In genomic region chr1:209751627-209752231, GRCh38 we compare ENCODE assay signal across 9 cellular contexts. TPM values are rescaled to one million over a fixed set of nuclear protein-coding genes. Genes with fewer than 3 reads are reported as not detected.
DNase-seq lines count a peak whose midpoint lies in the region; ATAC-seq and TF ChIP-seq lines count a peak whose summit lies in the region.
"Had no signal": no experiment of that assay in that cellular context is flagged by ENCODE, and none has a peak within 500 bp of the region (broad histone marks: within the 10 kb centered on the region; RNA-seq: fewer than 3 reads in every experiment).

No MANE protein-coding gene starts in this region.

- TF ChIP-seq CTCF in uterus (IDR thresholded peaks at IDR 0.05) = no peak

- intact Hi-C loops in naive thymus-derived CD4-positive, alpha-beta T cell (cut with micrococcal nuclease) = loop anchor here in 1 of 2 donors (1.0 to 10.0 kb wide), 2 partner anchors 33 to 1503 kb away; partner anchors contain the start of genes C1orf74 and RCOR3
- intact Hi-C loops in uterus (cut with DNase I; ENCODE audit: low total_unique reads) = no loop called here

- H3K27me3 Mint-ChIP-seq in naive thymus-derived CD4-positive, alpha-beta T cell = no peaks in the 10 kb centered on the region

- H3K36me3 ChIP-seq in KOPT-K1 (ENCODE audit: insufficient read depth, low read length) (no peaks in the 10 kb centered on the region), uterus (no peaks in the 10 kb centered on the region)
- H3K36me3 ChIP-seq in naive thymus-derived CD4-positive, alpha-beta T cell (ENCODE audit: control insufficient read depth in 2 of 3, insufficient read depth in 3 of 3, low read length in 3 of 3) = no peaks in the 10 kb centered on the region

- peaks cover 57 to 85% (median 77%) of the 10 kb centered on the region in 7 donors for H3K4me1 Mint-ChIP-seq in naive thymus-derived CD4-positive, alpha-beta T cell

- H3K9me3 Mint-ChIP-seq in naive thymus-derived CD4-positive, alpha-beta T cell = no peaks in the 10 kb centered on the region

- peak; percentile 45 for ATAC-seq in GM18861 (IDR thresholded peaks at IDR 0.05; ENCODE audit: unreplicated experiment)
- peak; percentile 41 for ATAC-seq in GM21825 (IDR thresholded peaks at IDR 0.05; ENCODE audit: unreplicated experiment)
- ATAC-seq in naive thymus-derived CD4-positive, alpha-beta T cell = no peak

- no peaks in the 10 kb centered on the region for H3K27me3 ChIP-seq in naive thymus-derived CD4-positive, alpha-beta T cell (ENCODE audit: control insufficient read depth in 2 of 2, insufficient read depth in 2 of 2, low read length in 2 of 2)
- no peaks in the 10 kb centered on the region for H3K27me3 ChIP-seq in uterus

- peaks cover 55 to 59% of the 10 kb centered on the region in 2 donors for H3K4me1 ChIP-seq in naive thymus-derived CD4-positive, alpha-beta T cell (ENCODE audit: control insufficient read depth in 2 of 2, insufficient read depth in 2 of 2, low read length in 2 of 2)
- no peaks in the 10 kb centered on the region for H3K4me1 ChIP-seq in uterus

- H3K4me3 Mint-ChIP-seq in naive thymus-derived CD4-positive, alpha-beta T cell = peak overlapping the region; percentile 53 to 93 (median 74)

- H3K27ac ChIP-seq in KOPT-K1 (ENCODE audit: low read depth, low read length, poor library complexity, severe bottlenecking) (peak overlapping the region; percentile 48), uterus (no peak overlapping the region)
- peak overlapping the region; percentile 69 for H3K27ac ChIP-seq in naive thymus-derived CD4-positive, alpha-beta T cell (ENCODE audit: low read depth, low read length)

- POLR2A ChIA-PET in naive thymus-derived CD4-positive, alpha-beta T cell (lab: Charles Lee) = interaction anchor here (0.9 to 37.2 kb wide), 4 partner anchors 9 to 28 kb away, joined by 3 to 1558 read pairs (median 24); partner anchors contain the start of gene C1orf74

- H3K4me3 ChIP-seq in naive thymus-derived CD4-positive, alpha-beta T cell (ENCODE audit: low read length) = peak overlapping the region; percentile 18
- H3K4me3 ChIP-seq in uterus = no peak overlapping the region

- peak in 2 of 9 donors; percentile 38 to 54 for DNase-seq in naive thymus-derived CD4-positive, alpha-beta T cell
- no peak for DNase-seq in activated effector memory CD4-positive, alpha-beta T cell treated with anti-CD3 and anti-CD28 coated beads, Interleukin-2, amount 50 U/mL, for 16 hours
- DNase-seq in activated gamma-delta T cell (lab: John Stamatoyannopoulos, UW) = no peak
- no peak for DNase-seq in uterus
- no peak for DNase-seq in activated gamma-delta T cell treated with Interleukin-2 at 50 U/mL for 16 hours

- CTCF ChIA-PET in naive thymus-derived CD4-positive, alpha-beta T cell (lab: Charles Lee) = interaction anchor here (0.6 to 2.8 kb wide), 4 partner anchors 17 to 181 kb away, joined by 3 to 23 read pairs (median 4); no protein-coding TSS in a partner anchor

- peaks cover 0 to 20% (median 3%) of the 10 kb centered on the region in 5 donors for H3K36me3 Mint-ChIP-seq in naive thymus-derived CD4-positive, alpha-beta T cell

- H3K9me3 ChIP-seq in KOPT-K1 (ENCODE audit: insufficient read depth, low read length, poor library complexity, severe bottlenecking) = no peaks in the 10 kb centered on the region
- H3K9me3 ChIP-seq in naive thymus-derived CD4-positive, alpha-beta T cell (ENCODE audit: control insufficient read depth in 2 of 3, low read length in 3 of 3) = no peaks in the 10 kb centered on the region
- no peaks in the 10 kb centered on the region for H3K9me3 ChIP-seq in uterus

- no peak for TF ChIP-seq POLR2A in uterus (IDR thresholded peaks at IDR 0.05)

- peak overlapping the region in 8 of 9 donors; percentile 82 to 97 (median 91) for H3K27ac Mint-ChIP-seq in naive thymus-derived CD4-positive, alpha-beta T cell

RNA-seq across cellular contexts. Expression of gene TRAF3IP3, which starts 4.1 kb away (rescaled TPM):
- total RNA-seq in naive thymus-derived CD4-positive, alpha-beta T cell = 100 to 1,000 TPM; 303 to 746 (median 450) TPM
- polyA plus RNA-seq in naive thymus-derived CD4-positive, alpha-beta T cell = 100 to 1,000 TPM; 446 to 613 TPM
- total RNA-seq in uterus = 1 to 10 TPM in 3 of 4 donors, not detected in 1; 1.3 to 3.2 (median 1.3) TPM

RNA-seq across cellular contexts. Expression of gene C1orf74, which starts 32.6 kb away (rescaled TPM):
- total RNA-seq in naive thymus-derived CD4-positive, alpha-beta T cell = 1 to 10 TPM in 3 of 5 experiments, under 1 TPM in 2; 0.51 to 1.5 (median 1.3) TPM
- polyA plus RNA-seq in naive thymus-derived CD4-positive, alpha-beta T cell = under 1 TPM; 0.31 to 0.45 TPM
- 1 to 10 TPM in 3 of 4 donors, under 1 TPM in 1; 0.88 to 5.0 (median 1.3) TPM for total RNA-seq in uterus

RNA-seq across cellular contexts. Expression of gene HSD11B1, which starts 47.1 kb away (rescaled TPM):
- total RNA-seq in naive thymus-derived CD4-positive, alpha-beta T cell = 1 to 10 TPM in 1 of 5 experiments, under 1 TPM in 1, not detected in 3; 0.47 to 3.6 TPM
- under 1 TPM; 0.18 to 0.54 TPM for polyA plus RNA-seq in naive thymus-derived CD4-positive, alpha-beta T cell
- total RNA-seq in uterus = 10 to 100 TPM in 1 of 4 donors, 1 to 10 TPM in 2, under 1 TPM in 1; 0.59 to 12.8 (median 2.2) TPM
- total RNA-seq: SK-MEL-5 had no signal

RNA-seq across cellular contexts. Expression of gene IRF6, which starts 54.2 kb away (rescaled TPM):
- 1 to 10 TPM in 2 of 5 experiments, under 1 TPM in 2, not detected in 1; 0.30 to 2.3 (median 0.97) TPM for total RNA-seq in naive thymus-derived CD4-positive, alpha-beta T cell
- 1 to 10 TPM in 1 of 2 donors, under 1 TPM in 1; 0.41 to 1.6 TPM for polyA plus RNA-seq in naive thymus-derived CD4-positive, alpha-beta T cell
- 10 to 100 TPM in 1 of 4 donors, 1 to 10 TPM in 2, under 1 TPM in 1; 0.88 to 28.3 (median 4.0) TPM for total RNA-seq in uterus
- total RNA-seq: SK-MEL-5 had no signal

Comparison
In these comparisons a context has a peak if more than half of its experiments do, and no peak if none do; other contexts are left out.
1. H3K27ac ChIP-seq: peak in KOPT-K1 (single experiment) and naive thymus-derived CD4-positive, alpha-beta T cell (single experiment); none in uterus (0 of 2).
2. RNA of gene TRAF3IP3, which starts 4.1 kb away (total RNA-seq): 303 to 746 TPM in naive thymus-derived CD4-positive, alpha-beta T cell; 1.3 to 3.2 TPM in uterus; every median in the first group is over 10 times any median in the second.